8 cellular contexts compared by ENCODE assay signal in the genomic region with DNA sequence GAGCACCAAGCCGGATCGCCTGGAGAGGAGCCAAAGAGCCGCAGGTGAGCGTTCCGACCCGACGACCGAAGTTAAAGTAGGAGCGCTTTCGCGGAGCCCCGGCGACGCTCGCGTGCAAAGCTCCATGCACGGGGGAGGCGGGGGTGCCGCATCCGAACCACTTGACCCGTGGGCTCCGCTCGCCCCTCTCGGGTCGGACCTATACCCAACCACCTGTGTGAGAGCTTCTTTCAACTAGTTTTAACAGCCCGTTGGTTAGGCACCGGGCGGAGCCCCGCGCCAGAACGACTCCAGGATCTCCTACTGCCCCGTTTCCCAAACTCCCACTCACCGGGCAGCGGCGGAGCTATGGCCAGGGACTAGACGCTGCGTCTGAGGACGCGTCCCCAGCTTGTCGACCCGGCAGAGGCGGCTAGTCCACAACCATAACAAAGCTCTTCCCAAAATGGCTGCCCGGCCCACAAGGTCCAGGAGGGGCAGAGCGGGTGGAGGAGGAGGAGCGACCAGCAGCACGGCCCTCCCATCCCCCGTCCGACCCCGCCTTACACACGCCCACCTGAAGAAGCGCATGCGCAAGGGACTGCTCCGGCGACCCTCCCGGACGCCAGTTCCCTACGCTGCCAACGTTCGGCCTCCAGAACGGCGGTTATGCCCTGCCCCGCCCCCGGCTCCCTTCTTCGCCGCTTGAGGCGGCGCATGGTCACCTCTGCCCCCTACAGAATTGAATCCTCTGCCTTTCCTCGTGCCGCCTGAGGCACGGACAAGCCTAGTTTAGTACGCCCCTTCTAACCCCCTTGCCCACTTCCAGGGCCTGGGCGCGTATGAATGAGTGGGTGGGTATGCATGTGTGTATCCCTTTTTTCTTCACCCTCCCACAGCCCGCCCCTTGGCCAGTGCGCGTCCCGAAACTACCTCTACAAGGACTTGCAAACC. TPM values are rescaled to one million over a fixed set of nuclear protein-coding genes. Genes with fewer than 3 reads are reported as not detected.
DNase-seq lines count a peak whose midpoint lies in the region; ATAC-seq and TF ChIP-seq lines count a peak whose summit lies in the region.

TSS of gene GPBP1L1 (minus strand) at position 453 of the 933 bp plus-strand sequence. CDS start 27,446 bp downstream, outside the sequence.

- DNase-seq in NCI-H1417 (lab: John Stamatoyannopoulos, UW) (peak; percentile 93 to 97 (median 94)), SW 1271 (lab: John Stamatoyannopoulos, UW) (peak; percentile 63 to 89), cardiac muscle cell (ENCODE audit: low read depth in 1 of 2, low spot score in 1 of 2) (peak; percentile 99), pons (ENCODE audit: low spot score) (peak; percentile 97), type B pancreatic cell (ENCODE audit: extremely low spot score, unreplicated experiment) (peak; percentile 97)
- DNase-seq in activated naive CD8-positive, alpha-beta T cell treated with anti-CD3 and anti-CD28 coated beads, Interleukin-2, amount 50 U/mL, for 24 hours = peak; percentile 98

- TF ChIP-seq CTCF in GM12872 (IDR thresholded peaks at IDR 0.05; ENCODE audit: insufficient read depth, low read depth, low read length) = peak; percentile 36; the same call in 1 of the 3 replicates
- no peak for TF ChIP-seq CTCF in cardiac muscle cell (IDR thresholded peaks at IDR 0.05; ENCODE audit: low read depth, low read length)
- peak; percentile 33 for TF ChIP-seq CTCF in type B pancreatic cell (conservative IDR thresholded peaks at IDR 0.05)

- H3K27me3 ChIP-seq in cardiac muscle cell = no peaks in the 10 kb centered on the region

- H3K27me3 Mint-ChIP-seq in activated naive CD8-positive, alpha-beta T cell treated with anti-CD3 and anti-CD28 coated beads, Interleukin-2, amount 50 U/mL, for 24 hours = no peaks in the 10 kb centered on the region
- H3K27me3 Mint-ChIP-seq in type B pancreatic cell = no peaks in the 10 kb centered on the region

- H3K4me3 ChIP-seq in cardiac muscle cell = peak within 1 kb of the TSS; percentile 88

- H3K9me3 ChIP-seq in cardiac muscle cell (ENCODE audit: low read depth) = no peaks in the 10 kb centered on the region

- H3K4me3 Mint-ChIP-seq in activated naive CD8-positive, alpha-beta T cell treated with anti-CD3 and anti-CD28 coated beads, Interleukin-2, amount 50 U/mL, for 24 hours = peak within 1 kb of the TSS; percentile 94
- peak within 1 kb of the TSS; percentile 100 for H3K4me3 Mint-ChIP-seq in type B pancreatic cell

- H3K36me3 Mint-ChIP-seq in activated naive CD8-positive, alpha-beta T cell treated with anti-CD3 and anti-CD28 coated beads, Interleukin-2, amount 50 U/mL, for 24 hours (ENCODE audit: low read depth) = peaks cover 39% of the 10 kb centered on the region
- H3K36me3 Mint-ChIP-seq in type B pancreatic cell = peaks cover 5% of the 10 kb centered on the region

- ATAC-seq in HG02678 (IDR thresholded peaks at IDR 0.05; ENCODE audit: unreplicated experiment) = peak; percentile 56
- ATAC-seq in activated naive CD8-positive, alpha-beta T cell treated with anti-CD3 and anti-CD28 coated beads, Interleukin-2, amount 50 U/mL, for 24 hours = peak; percentile 71

- no peaks in the 10 kb centered on the region for H3K36me3 ChIP-seq in cardiac muscle cell

- H3K9me3 Mint-ChIP-seq in activated naive CD8-positive, alpha-beta T cell treated with anti-CD3 and anti-CD28 coated beads, Interleukin-2, amount 50 U/mL, for 24 hours = no peaks in the 10 kb centered on the region
- H3K9me3 Mint-ChIP-seq in type B pancreatic cell = no peaks in the 10 kb centered on the region

- H3K4me1 Mint-ChIP-seq in activated naive CD8-positive, alpha-beta T cell treated with anti-CD3 and anti-CD28 coated beads, Interleukin-2, amount 50 U/mL, for 24 hours = peaks cover 50% of the 10 kb centered on the region
- H3K4me1 Mint-ChIP-seq in type B pancreatic cell (ENCODE audit: unreplicated experiment) = peaks cover 17% of the 10 kb centered on the region

- peak within 1 kb of the TSS; percentile 97 for H3K27ac ChIP-seq in cardiac muscle cell

- H3K27ac Mint-ChIP-seq in activated naive CD8-positive, alpha-beta T cell treated with anti-CD3 and anti-CD28 coated beads, Interleukin-2, amount 50 U/mL, for 24 hours = peak within 1 kb of the TSS; percentile 100
- H3K27ac Mint-ChIP-seq in type B pancreatic cell = peak within 1 kb of the TSS; percentile 100

- H3K4me1 ChIP-seq in cardiac muscle cell (ENCODE audit: low read depth) = peaks cover 18% of the 10 kb centered on the region

RNA-seq across cellular contexts. Expression of gene GPBP1L1, which starts in this region (rescaled TPM):
- total RNA-seq in cardiac muscle cell (69.7 and 96.3 TPM in 2 replicates), type B pancreatic cell (ENCODE audit: low replicate concordance) (90.0 and 99.9 TPM in 2 replicates)
- polyA plus RNA-seq in cardiac muscle cell = 79.5 and 123 TPM in 2 replicates

Comparison
In these comparisons a context has a peak if more than half of its experiments do, and no peak if none do; other contexts are left out.
1. Peak in every context shown above with its lines: DNase-seq, ATAC-seq, H3K4me3 ChIP-seq and H3K27ac ChIP-seq.